In the genomic region with DNA sequence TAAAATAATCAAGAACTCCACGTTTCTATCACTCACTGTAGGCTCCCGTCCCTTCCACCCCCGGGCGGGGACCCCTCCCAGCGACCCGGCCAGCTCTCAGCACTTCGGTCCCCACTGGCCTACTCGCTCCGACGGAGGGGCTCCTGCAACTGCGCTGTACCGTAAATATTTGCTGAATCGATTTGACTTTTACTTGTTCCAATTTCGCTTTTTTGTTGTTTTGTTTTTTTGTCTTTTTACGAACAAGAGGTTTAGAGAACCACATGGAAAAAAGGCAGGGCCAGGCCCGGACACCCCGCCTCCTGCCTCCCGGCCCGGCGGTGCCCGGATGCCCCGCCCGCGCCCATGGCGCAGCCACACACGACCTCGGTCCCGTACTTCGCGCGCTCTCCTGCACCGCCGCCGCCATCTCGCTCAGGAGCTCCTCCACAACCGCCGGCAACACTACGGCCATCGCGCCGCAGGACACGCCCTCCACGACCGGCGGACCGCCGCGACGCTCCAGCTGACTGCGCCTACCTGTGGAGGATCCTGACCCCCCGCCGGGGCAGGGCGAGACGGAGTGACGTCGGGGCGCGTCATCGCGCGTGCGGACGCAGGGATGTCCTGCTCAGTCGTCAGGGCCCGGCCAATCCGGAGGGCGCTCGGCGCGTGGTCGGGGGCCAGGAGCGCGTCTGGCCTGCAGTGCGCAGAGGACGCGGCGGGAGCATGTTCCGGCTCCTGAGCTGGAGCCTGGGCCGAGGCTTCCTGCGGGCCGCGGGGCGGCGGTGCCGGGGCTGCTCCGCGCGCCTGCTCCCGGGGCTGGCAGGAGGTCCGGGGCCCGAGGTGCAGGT, we compare ENCODE assay signal across 1 cellular context.
TF ChIP-seq lines count a peak whose summit lies in the region.

A gene with protein sequence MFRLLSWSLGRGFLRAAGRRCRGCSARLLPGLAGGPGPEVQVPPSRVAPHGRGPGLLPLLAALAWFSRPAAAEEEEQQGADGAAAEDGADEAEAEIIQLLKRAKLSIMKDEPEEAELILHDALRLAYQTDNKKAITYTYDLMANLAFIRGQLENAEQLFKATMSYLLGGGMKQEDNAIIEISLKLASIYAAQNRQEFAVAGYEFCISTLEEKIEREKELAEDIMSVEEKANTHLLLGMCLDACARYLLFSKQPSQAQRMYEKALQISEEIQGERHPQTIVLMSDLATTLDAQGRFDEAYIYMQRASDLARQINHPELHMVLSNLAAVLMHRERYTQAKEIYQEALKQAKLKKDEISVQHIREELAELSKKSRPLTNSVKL (plus strand): TSS at position 684 of the 833 bp plus-strand sequence. CDS start 25 bp downstream, at position 709.
A gene with protein sequence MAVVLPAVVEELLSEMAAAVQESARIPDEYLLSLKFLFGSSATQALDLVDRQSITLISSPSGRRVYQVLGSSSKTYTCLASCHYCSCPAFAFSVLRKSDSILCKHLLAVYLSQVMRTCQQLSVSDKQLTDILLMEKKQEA (minus strand): TSS at position 564 of the 833 bp plus-strand sequence. CDS start 110 bp downstream, at position 454.

TF ChIP-seq in HepG2, 621 proteins besides CTCF, POLR2A, EP300 and RAD21 (continued from another document and continues in another):
- TF ChIP-seq, protein P1, sequence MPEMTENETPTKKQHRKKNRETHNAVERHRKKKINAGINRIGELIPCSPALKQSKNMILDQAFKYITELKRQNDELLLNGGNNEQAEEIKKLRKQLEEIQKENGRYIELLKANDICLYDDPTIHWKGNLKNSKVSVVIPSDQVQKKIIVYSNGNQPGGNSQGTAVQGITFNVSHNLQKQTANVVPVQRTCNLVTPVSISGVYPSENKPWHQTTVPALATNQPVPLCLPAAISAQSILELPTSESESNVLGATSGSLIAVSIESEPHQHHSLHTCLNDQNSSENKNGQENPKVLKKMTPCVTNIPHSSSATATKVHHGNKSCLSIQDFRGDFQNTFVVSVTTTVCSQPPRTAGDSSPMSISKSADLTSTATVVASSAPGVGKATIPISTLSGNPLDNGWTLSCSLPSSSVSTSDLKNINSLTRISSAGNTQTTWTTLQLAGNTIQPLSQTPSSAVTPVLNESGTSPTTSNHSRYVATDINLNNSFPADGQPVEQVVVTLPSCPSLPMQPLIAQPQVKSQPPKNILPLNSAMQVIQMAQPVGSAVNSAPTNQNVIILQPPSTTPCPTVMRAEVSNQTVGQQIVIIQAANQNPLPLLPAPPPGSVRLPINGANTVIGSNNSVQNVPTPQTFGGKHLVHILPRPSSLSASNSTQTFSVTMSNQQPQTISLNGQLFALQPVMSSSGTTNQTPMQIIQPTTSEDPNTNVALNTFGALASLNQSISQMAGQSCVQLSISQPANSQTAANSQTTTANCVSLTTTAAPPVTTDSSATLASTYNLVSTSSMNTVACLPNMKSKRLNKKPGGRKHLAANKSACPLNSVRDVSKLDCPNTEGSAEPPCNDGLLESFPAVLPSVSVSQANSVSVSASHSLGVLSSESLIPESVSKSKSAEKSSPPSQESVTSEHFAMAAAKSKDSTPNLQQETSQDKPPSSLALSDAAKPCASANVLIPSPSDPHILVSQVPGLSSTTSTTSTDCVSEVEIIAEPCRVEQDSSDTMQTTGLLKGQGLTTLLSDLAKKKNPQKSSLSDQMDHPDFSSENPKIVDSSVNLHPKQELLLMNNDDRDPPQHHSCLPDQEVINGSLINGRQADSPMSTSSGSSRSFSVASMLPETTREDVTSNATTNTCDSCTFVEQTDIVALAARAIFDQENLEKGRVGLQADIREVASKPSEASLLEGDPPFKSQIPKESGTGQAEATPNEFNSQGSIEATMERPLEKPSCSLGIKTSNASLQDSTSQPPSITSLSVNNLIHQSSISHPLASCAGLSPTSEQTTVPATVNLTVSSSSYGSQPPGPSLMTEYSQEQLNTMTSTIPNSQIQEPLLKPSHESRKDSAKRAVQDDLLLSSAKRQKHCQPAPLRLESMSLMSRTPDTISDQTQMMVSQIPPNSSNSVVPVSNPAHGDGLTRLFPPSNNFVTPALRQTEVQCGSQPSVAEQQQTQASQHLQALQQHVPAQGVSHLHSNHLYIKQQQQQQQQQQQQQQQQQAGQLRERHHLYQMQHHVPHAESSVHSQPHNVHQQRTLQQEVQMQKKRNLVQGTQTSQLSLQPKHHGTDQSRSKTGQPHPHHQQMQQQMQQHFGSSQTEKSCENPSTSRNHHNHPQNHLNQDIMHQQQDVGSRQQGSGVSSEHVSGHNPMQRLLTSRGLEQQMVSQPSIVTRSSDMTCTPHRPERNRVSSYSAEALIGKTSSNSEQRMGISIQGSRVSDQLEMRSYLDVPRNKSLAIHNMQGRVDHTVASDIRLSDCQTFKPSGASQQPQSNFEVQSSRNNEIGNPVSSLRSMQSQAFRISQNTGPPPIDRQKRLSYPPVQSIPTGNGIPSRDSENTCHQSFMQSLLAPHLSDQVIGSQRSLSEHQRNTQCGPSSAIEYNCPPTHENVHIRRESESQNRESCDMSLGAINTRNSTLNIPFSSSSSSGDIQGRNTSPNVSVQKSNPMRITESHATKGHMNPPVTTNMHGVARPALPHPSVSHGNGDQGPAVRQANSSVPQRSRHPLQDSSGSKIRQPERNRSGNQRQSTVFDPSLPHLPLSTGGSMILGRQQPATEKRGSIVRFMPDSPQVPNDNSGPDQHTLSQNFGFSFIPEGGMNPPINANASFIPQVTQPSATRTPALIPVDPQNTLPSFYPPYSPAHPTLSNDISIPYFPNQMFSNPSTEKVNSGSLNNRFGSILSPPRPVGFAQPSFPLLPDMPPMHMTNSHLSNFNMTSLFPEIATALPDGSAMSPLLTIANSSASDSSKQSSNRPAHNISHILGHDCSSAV (CRISPR knock-in tag; IDR thresholded peaks at IDR 0.05; ENCODE audit: borderline replicate concordance), result no peak
- TF ChIP-seq IKZF4 (CRISPR knock-in tag; IDR thresholded peaks at IDR 0.05; ENCODE audit: borderline replicate concordance, low read depth, not compliant biosample characterization) (peak; percentile 95), HOXA7 (CRISPR knock-in tag; IDR thresholded peaks at IDR 0.05) (peak; percentile 83; the same call in 1 of the 2 replicates), HNRNPH1 (optimal IDR thresholded peaks at IDR 0.05; ENCODE audit: low read depth, low read length) (no peak), ZNF615 (CRISPR knock-in tag; IDR thresholded peaks at IDR 0.05; ENCODE audit: borderline replicate concordance) (no peak), MTF1 (CRISPR knock-in tag; IDR thresholded peaks at IDR 0.05) (no peak), SPEN (CRISPR knock-in tag; IDR thresholded peaks at IDR 0.05; ENCODE audit: low read depth) (peak; percentile 88), ZNF3 (CRISPR knock-in tag; IDR thresholded peaks at IDR 0.05) (no peak), KLF13 (CRISPR knock-in tag; IDR thresholded peaks at IDR 0.05) (no peak), NRL (CRISPR knock-in tag; IDR thresholded peaks at IDR 0.05; ENCODE audit: borderline replicate concordance) (no peak), CENPX (CRISPR knock-in tag; IDR thresholded peaks at IDR 0.05) (no peak), SRY (CRISPR knock-in tag; IDR thresholded peaks at IDR 0.05) (peak; percentile 93), ZNF777 (CRISPR knock-in tag; IDR thresholded peaks at IDR 0.05) (peak; percentile 68), ATM (IDR thresholded peaks at IDR 0.05; ENCODE audit: borderline replicate concordance) (no peak), ZSCAN25 (CRISPR knock-in tag; IDR thresholded peaks at IDR 0.05) (peak; percentile 86), ZNF782 (CRISPR knock-in tag; IDR thresholded peaks at IDR 0.05; ENCODE audit: borderline replicate concordance) (peak; percentile 56), FOXA3 (CRISPR knock-in tag; IDR thresholded peaks at IDR 0.05) (peak; percentile 78), YY1 (IDR thresholded peaks at IDR 0.05; ENCODE audit: insufficient read depth, insufficient replicate concordance, low read depth, low read length) (peak; percentile 90), ZMYM2 (CRISPR knock-in tag; IDR thresholded peaks at IDR 0.05) (0 out of 2 replicates have a peak, but pooled peaks have one; percentile 12), MXI1 (IDR thresholded peaks at IDR 0.05; ENCODE audit: borderline replicate concordance, low read depth, low read length) (peak; percentile 83; the same call in 1 of the 3 replicates), ZC3H4 (CRISPR knock-in tag; IDR thresholded peaks at IDR 0.05; ENCODE audit: borderline replicate concordance) (no peak), XRCC5 (optimal IDR thresholded peaks at IDR 0.05; ENCODE audit: low read length) (peak; percentile 71), ZNF296 (CRISPR knock-in tag; conservative IDR thresholded peaks at IDR 0.05) (no peak), MYNN (CRISPR knock-in tag; IDR thresholded peaks at IDR 0.05; ENCODE audit: low read depth) (0 out of 2 replicates have a peak, but pooled peaks have one; percentile 66), KLF9 (CRISPR knock-in tag; IDR thresholded peaks at IDR 0.05; ENCODE audit: low read depth) (peak; percentile 78; the same call in 1 of the 2 replicates), CC2D1A (CRISPR knock-in tag; IDR thresholded peaks at IDR 0.05) (no peak), ZC3H13 (CRISPR knock-in tag; IDR thresholded peaks at IDR 0.05) (peak; percentile 95)
- TF ChIP-seq, protein P2, sequence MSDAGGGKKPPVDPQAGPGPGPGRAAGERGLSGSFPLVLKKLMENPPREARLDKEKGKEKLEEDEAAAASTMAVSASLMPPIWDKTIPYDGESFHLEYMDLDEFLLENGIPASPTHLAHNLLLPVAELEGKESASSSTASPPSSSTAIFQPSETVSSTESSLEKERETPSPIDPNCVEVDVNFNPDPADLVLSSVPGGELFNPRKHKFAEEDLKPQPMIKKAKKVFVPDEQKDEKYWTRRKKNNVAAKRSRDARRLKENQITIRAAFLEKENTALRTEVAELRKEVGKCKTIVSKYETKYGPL (CRISPR knock-in tag; IDR thresholded peaks at IDR 0.05), result no peak
- TF ChIP-seq, protein P3, sequence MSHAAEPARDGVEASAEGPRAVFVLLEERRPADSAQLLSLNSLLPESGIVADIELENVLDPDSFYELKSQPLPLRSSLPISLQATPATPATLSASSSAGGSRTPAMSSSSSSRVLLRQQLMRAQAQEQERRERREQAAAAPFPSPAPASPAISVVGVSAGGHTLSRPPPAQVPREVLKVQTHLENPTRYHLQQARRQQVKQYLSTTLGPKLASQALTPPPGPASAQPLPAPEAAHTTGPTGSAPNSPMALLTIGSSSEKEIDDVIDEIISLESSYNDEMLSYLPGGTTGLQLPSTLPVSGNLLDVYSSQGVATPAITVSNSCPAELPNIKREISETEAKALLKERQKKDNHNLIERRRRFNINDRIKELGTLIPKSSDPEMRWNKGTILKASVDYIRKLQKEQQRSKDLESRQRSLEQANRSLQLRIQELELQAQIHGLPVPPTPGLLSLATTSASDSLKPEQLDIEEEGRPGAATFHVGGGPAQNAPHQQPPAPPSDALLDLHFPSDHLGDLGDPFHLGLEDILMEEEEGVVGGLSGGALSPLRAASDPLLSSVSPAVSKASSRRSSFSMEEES (CRISPR knock-in tag; IDR thresholded peaks at IDR 0.05), result peak; percentile 84
- TF ChIP-seq, protein P4, sequence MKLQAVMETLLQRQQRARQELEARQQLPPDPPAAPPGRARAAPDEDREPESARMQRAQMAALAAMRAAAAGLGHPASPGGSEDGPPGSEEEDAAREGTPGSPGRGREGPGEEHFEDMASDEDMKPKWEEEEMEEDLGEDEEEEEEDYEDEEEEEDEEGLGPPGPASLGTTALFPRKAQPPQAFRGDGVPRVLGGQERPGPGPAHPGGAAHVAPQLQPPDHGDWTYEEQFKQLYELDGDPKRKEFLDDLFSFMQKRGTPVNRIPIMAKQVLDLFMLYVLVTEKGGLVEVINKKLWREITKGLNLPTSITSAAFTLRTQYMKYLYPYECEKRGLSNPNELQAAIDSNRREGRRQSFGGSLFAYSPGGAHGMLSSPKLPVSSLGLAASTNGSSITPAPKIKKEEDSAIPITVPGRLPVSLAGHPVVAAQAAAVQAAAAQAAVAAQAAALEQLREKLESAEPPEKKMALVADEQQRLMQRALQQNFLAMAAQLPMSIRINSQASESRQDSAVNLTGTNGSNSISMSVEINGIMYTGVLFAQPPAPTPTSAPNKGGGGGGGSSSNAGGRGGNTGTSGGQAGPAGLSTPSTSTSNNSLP (IDR thresholded peaks at IDR 0.05; ENCODE audit: low read depth, low read length), result no peak
- TF ChIP-seq, protein P5, sequence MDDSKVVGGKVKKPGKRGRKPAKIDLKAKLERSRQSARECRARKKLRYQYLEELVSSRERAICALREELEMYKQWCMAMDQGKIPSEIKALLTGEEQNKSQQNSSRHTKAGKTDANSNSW (CRISPR knock-in tag; IDR thresholded peaks at IDR 0.05; ENCODE audit: borderline replicate concordance), result peak; percentile 78; the same call in 1 of the 2 replicates
- TF ChIP-seq, protein P6, sequence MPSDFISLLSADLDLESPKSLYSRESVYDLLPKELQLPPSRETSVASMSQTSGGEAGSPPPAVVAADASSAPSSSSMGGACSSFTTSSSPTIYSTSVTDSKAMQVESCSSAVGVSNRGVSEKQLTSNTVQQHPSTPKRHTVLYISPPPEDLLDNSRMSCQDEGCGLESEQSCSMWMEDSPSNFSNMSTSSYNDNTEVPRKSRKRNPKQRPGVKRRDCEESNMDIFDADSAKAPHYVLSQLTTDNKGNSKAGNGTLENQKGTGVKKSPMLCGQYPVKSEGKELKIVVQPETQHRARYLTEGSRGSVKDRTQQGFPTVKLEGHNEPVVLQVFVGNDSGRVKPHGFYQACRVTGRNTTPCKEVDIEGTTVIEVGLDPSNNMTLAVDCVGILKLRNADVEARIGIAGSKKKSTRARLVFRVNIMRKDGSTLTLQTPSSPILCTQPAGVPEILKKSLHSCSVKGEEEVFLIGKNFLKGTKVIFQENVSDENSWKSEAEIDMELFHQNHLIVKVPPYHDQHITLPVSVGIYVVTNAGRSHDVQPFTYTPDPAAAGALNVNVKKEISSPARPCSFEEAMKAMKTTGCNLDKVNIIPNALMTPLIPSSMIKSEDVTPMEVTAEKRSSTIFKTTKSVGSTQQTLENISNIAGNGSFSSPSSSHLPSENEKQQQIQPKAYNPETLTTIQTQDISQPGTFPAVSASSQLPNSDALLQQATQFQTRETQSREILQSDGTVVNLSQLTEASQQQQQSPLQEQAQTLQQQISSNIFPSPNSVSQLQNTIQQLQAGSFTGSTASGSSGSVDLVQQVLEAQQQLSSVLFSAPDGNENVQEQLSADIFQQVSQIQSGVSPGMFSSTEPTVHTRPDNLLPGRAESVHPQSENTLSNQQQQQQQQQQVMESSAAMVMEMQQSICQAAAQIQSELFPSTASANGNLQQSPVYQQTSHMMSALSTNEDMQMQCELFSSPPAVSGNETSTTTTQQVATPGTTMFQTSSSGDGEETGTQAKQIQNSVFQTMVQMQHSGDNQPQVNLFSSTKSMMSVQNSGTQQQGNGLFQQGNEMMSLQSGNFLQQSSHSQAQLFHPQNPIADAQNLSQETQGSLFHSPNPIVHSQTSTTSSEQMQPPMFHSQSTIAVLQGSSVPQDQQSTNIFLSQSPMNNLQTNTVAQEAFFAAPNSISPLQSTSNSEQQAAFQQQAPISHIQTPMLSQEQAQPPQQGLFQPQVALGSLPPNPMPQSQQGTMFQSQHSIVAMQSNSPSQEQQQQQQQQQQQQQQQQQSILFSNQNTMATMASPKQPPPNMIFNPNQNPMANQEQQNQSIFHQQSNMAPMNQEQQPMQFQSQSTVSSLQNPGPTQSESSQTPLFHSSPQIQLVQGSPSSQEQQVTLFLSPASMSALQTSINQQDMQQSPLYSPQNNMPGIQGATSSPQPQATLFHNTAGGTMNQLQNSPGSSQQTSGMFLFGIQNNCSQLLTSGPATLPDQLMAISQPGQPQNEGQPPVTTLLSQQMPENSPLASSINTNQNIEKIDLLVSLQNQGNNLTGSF (CRISPR knock-in tag; IDR thresholded peaks at IDR 0.05), result peak; percentile 94; the same call in 1 of the 2 replicates
